11 cellular contexts compared by ENCODE assay signal in genomic region chr6:162088091-162088490, GRCh38.
"Had no signal": no experiment of that assay in that cellular context is flagged by ENCODE, and none has a peak within 500 bp of the region (broad histone marks: within the 10 kb centered on the region; RNA-seq: fewer than 3 reads in every experiment).

No MANE protein-coding gene starts in this region.

- ATAC-seq: GM23338, HCT116 had no signal

- H3K4me3 ChIP-seq: GM23248, GM23338, HAP-1 had no signal

- H3K36me3 ChIP-seq: HAP-1 had no signal

- H3K27ac ChIP-seq: GM23248 had no signal

- H3K9ac ChIP-seq: GM23248 had no signal

- H2AFZ ChIP-seq: GM23248, GM23338 had no signal

- DNase-seq: GM23248, GOT3, H7, H9, HCEC 1CT, HFFc6 had no signal

- FAIRE-seq: H1, H54 had no signal

- H3K4me1 ChIP-seq: HAP-1 had no signal

- H3K4me2 ChIP-seq: GM23338 had no signal

- H3K9me3 ChIP-seq: HAP-1 had no signal
